Comparison of ENCODE assay signal across 20 cellular contexts in the genomic region with DNA sequence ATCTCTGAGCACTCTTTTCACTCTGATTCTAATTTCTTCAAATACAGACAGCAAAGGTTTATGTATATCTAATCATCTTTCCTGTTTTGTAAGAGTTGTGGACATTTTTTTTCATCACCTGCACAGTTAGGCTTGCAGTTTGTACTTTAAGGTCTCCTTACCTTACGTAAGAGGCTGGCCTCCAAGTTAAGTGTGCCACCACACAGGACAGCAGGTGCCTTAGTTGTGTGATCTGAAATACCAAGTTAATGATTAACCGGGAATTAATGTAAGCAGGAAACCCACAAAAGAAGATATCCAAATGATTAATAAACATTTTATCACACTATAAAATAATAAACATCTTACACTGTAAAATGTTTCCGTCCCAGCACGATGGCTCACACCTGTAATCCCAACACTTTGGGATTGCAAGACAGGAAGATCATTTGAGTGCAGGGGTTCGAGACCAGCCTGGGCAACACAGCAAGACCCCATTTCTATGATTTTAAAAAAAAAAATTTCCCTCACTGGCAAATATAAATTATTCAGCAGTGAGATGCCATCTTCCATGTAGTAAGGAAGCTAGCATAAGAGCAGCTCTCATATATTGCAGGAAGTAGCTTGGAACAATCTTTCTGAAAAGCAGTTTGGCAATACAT.
A peak's percentile ranks its signal among the peaks of the same experiment; 100 is the strongest.
DNase-seq lines count a peak whose midpoint lies in the region; ATAC-seq, FAIRE-seq and TF ChIP-seq lines count a peak whose summit lies in the region.
"Had no signal": no experiment of that assay in that cellular context is flagged by ENCODE, and none has a peak within 500 bp of the region (broad histone marks: within the 10 kb centered on the region; RNA-seq: fewer than 3 reads in every experiment).

No MANE protein-coding gene starts in this region.

- WGBS in K562 (ENCODE audit: insufficient coverage, low coverage, missing lambda C conversion rate) = 98% methylated on average over 5 of the region's 5 CpGs
- 67% methylated on average over 5 of the region's 5 CpGs for WGBS in right lobe of liver (ENCODE audit: insufficient coverage, low coverage, low lambda C conversion rate, missing lambda C conversion rate)

- no peaks in the 10 kb centered on the region for H3K79me2 ChIP-seq in K562 (ENCODE audit: control insufficient read depth, insufficient read depth, low read length)

- TF ChIP-seq RAD21 in K562 (CRISPR knock-in tag; conservative IDR thresholded peaks at IDR 0.05 in 1 of 2, IDR thresholded peaks at IDR 0.05 in 1 of 2) = no peak

- no peaks in the 10 kb centered on the region for H3K9me3 ChIP-seq in A673 (ENCODE audit: low read depth, low read length, poor library complexity, severe bottlenecking)
- H3K9me3 ChIP-seq in HUES48 (ENCODE audit: control insufficient read depth, insufficient read depth, low read length) = no peaks in the 10 kb centered on the region
- no peaks in the 10 kb centered on the region for H3K9me3 ChIP-seq in K562 (replicated peaks; ENCODE audit: control insufficient read depth, insufficient read depth, low read depth, low read length)
- no peaks in the 10 kb centered on the region for H3K9me3 ChIP-seq in right lobe of liver
- H3K9me3 ChIP-seq: gastrocnemius medialis, right atrium auricular region, testis, uterus had no signal

- H3K36me3 ChIP-seq in A673 (ENCODE audit: insufficient read depth, low read length, poor library complexity, severe bottlenecking) = no peaks in the 10 kb centered on the region
- H3K36me3 ChIP-seq in HUES48 (ENCODE audit: control insufficient read depth, insufficient read depth, low read length) = 0 out of 2 replicates have a peak, but pooled peaks cover 5% of the 10 kb centered on the region
- peaks cover 10% of the 10 kb centered on the region; the same call in 2 of the 3 replicates for H3K36me3 ChIP-seq in K562 (ENCODE audit: control insufficient read depth, insufficient read depth, low read length)
- no peaks in the 10 kb centered on the region for H3K36me3 ChIP-seq in right lobe of liver
- H3K36me3 ChIP-seq: gastrocnemius medialis, right atrium auricular region, uterus had no signal

- TF ChIP-seq POLR2A in K562 (conservative IDR thresholded peaks at IDR 0.05) (no peak), right lobe of liver (IDR thresholded peaks at IDR 0.05) (no peak)

- peaks cover 57% of the 10 kb centered on the region for H3K4me1 ChIP-seq in A673 (ENCODE audit: insufficient read depth, low read length, poor library complexity, severe bottlenecking)
- H3K4me1 ChIP-seq in HUES48 (ENCODE audit: control insufficient read depth, insufficient read depth, low read length) = peaks cover 42% of the 10 kb centered on the region
- H3K4me1 ChIP-seq in K562 (replicated peaks in 1 of 2; ENCODE audit: control insufficient read depth in 2 of 2, insufficient read depth in 2 of 2, low read length in 2 of 2) = 0 out of 5 replicates have a peak, but pooled peaks cover 0 to 6% of the 10 kb centered on the region in 2 experiments
- H3K4me1 ChIP-seq in right lobe of liver = peaks cover 0 to 30% (median 10%) of the 10 kb centered on the region in 4 donors
- H3K4me1 ChIP-seq: gastrocnemius medialis, right atrium auricular region, testis, uterus had no signal

- H3K27ac ChIP-seq in A673 (ENCODE audit: low read depth, low read length, poor library complexity, severe bottlenecking) (peak overlapping the region; percentile 99), HUES48 (ENCODE audit: low read depth, low read length) (peak overlapping the region; percentile 97), K562 (ENCODE audit: extremely low read depth, low read depth, low read length) (no peak overlapping the region), right lobe of liver (peak overlapping the region in 1 of 3 donors; percentile 45), coronary artery (no peak overlapping the region)
- H3K27ac ChIP-seq: right atrium auricular region, testis, uterus had no signal

- H4K20me1 ChIP-seq in K562 (replicated peaks; ENCODE audit: control insufficient read depth, insufficient read depth, low read length) = no peaks in the 10 kb centered on the region

- no peaks in the 10 kb centered on the region for H3K9me1 ChIP-seq in K562 (ENCODE audit: control insufficient read depth, insufficient read depth, low read length)

- no peaks in the 10 kb centered on the region for H3K27me3 ChIP-seq in A673 (replicated peaks; ENCODE audit: insufficient read depth, low read depth, low read length, poor library complexity)
- H3K27me3 ChIP-seq in HUES48 (ENCODE audit: control insufficient read depth, insufficient read depth, low read length) = no peaks in the 10 kb centered on the region
- no peaks in the 10 kb centered on the region for H3K27me3 ChIP-seq in K562 (ENCODE audit: control insufficient read depth in 2 of 2, insufficient read depth in 2 of 2, low read length in 2 of 2)
- no peaks in the 10 kb centered on the region for H3K27me3 ChIP-seq in right lobe of liver
- H3K27me3 ChIP-seq: gastrocnemius medialis, right atrium auricular region, testis, uterus had no signal

- no peak overlapping the region for H3K4me3 ChIP-seq in A673 (ENCODE audit: low read depth, low read length, poor library complexity, severe bottlenecking)
- no peak overlapping the region for H3K4me3 ChIP-seq in HUES48 (ENCODE audit: low read depth, low read length)
- H3K4me3 ChIP-seq in K562 = no peak overlapping the region
- H3K4me3 ChIP-seq in right lobe of liver = no peak overlapping the region
- H3K4me3 ChIP-seq in coronary artery = no peak overlapping the region
- H3K4me3 ChIP-seq: gastrocnemius medialis, right atrium auricular region, testis, uterus had no signal

- POLR2A ChIA-PET in A673 (lab: Charles Lee; ENCODE audit: low non-redundant PET) (no interaction called here), K562 (lab: Yijun Ruan, JAX) (interaction anchor here (0.6 to 1.9 kb wide), 5 partner anchors 10 to 285 kb away, joined by 3 to 5 read pairs (median 3); no protein-coding TSS in a partner anchor)

- ATAC-seq in K562 (no peak), right lobe of liver (peak; percentile 46 to 79 (median 70)), HG03378 (IDR thresholded peaks at IDR 0.05; ENCODE audit: unreplicated experiment) (no peak), GM18870 (IDR thresholded peaks at IDR 0.05; ENCODE audit: unreplicated experiment) (no peak)
- ATAC-seq: activated CD8-positive, alpha-beta T cell treated with anti-CD3 and anti-CD28 coated beads, Interleukin-2, amount 10 ng/mL, durations not matched to agents 7 days and 5 days; gastrocnemius medialis had no signal

- in situ Hi-C loops in K562 (cut with MboI) = loop anchor here (5.0 to 10.0 kb wide), 3 partner anchors 425 to 568 kb away; no protein-coding TSS in a partner anchor

- no peak overlapping the region for H3K4me2 ChIP-seq in K562 (ENCODE audit: insufficient read depth, low read length)

- intact Hi-C loops in A673 (cut with micrococcal nuclease; ENCODE audit: unreplicated experiment) (no loop called here), K562 (cut with micrococcal nuclease) (no loop called here), right lobe of liver (cut with DNase I) (loop anchor here in 1 of 2 donors (10.0 kb wide), 2 partner anchors 282 to 472 kb away; a partner anchor contains a TSS)

- H3K9ac ChIP-seq in HUES48 (ENCODE audit: low read depth, low read length) = no peak overlapping the region
- no peak overlapping the region for H3K9ac ChIP-seq in K562 (ENCODE audit: insufficient read depth in 1 of 2, low read depth in 2 of 2, low read length in 2 of 2)

- FAIRE-seq in K562 (lab: Jason Lieb, UNC) = no peak
- FAIRE-seq: endothelial cell of umbilical vein had no signal

- DNase-seq in A673 (ENCODE audit: low spot score) (no peak), K562 (ENCODE audit: extremely low read depth in 1 of 4, low spot score in 3 of 4) (no peak), right lobe of liver (peak in 1 of 3 donors; percentile 55), NCI-H1048 (lab: John Stamatoyannopoulos, UW) (no peak), coronary artery (ENCODE audit: low spot score) (no peak)
- DNase-seq: activated CD8-positive, alpha-beta T cell treated with anti-CD3 and anti-CD28 coated beads, Interleukin-2, amount 10 ng/mL, durations not matched to agents 7 days and 5 days; activated naive CD4-positive, alpha-beta T cell treated with anti-CD3 and anti-CD28 coated beads, Interleukin-2, amount 10 ng/mL, durations not matched to agents 7 days and 5 days; amniotic stem cell; gastrocnemius medialis; mammary epithelial cell; NCI-H1436; posterior cingulate gyrus; stimulated activated CD8-positive, alpha-beta memory T cell treated with anti-CD3 and anti-CD28 coated beads, Interleukin-4, amount 100 ng/mL, for 48 hours; testis; uterus had no signal

- CTCF ChIA-PET in A673 (lab: Charles Lee) (interaction anchor here (1.4 to 1.6 kb wide), 2 partner anchors 8 to 466 kb away, joined by 4 to 5 read pairs; no protein-coding TSS in a partner anchor), K562 (lab: Yijun Ruan, JAX; ENCODE audit: low intra/inter-chr PET ratio) (interaction anchor here (0.9 to 2.6 kb wide), 8 partner anchors 149 to 570 kb away, joined by 3 to 11 read pairs (median 6); a partner anchor contains a TSS)

- no peak for TF ChIP-seq EP300 in K562 (IDR thresholded peaks at IDR 0.05; ENCODE audit: low read length)

- TF ChIP-seq CTCF in A673 (conservative IDR thresholded peaks at IDR 0.05; ENCODE audit: low read depth, low read length) (no peak), K562 (IDR thresholded peaks at IDR 0.05 in 2 of 3, conservative IDR thresholded peaks at IDR 0.05 in 1 of 3; ENCODE audit: insufficient read depth in 2 of 3, low read depth in 1 of 3, low read length in 3 of 3) (no peak), right lobe of liver (IDR thresholded peaks at IDR 0.05) (no peak), coronary artery (IDR thresholded peaks at IDR 0.05) (no peak)

- H2AFZ ChIP-seq in K562 (ENCODE audit: low read depth, low read length) = no peak overlapping the region

- BruUV-seq in A673 (replicated peaks; lab: Mats Ljungman, UMichigan) (no TSS peak), K562 (replicated peaks; lab: Mats Ljungman, UMichigan) (no TSS peak)

TF ChIP-seq in K562, 482 proteins besides CTCF, POLR2A, EP300 and RAD21 (continues in another document):
- TF ChIP-seq ZNF253 (CRISPR knock-in tag; conservative IDR thresholded peaks at IDR 0.05) (no peak), BCOR (IDR thresholded peaks at IDR 0.05) (0 out of 2 replicates have a peak, but pooled peaks have one; percentile 20), ZNF121 (CRISPR knock-in tag; conservative IDR thresholded peaks at IDR 0.05) (peak; percentile 96), RBM25 (IDR thresholded peaks at IDR 0.05; ENCODE audit: low read depth, low read length, severe bottlenecking) (peak; percentile 17)

Comparison
In these comparisons a context has a peak if more than half of its experiments do, and no peak if none do; other contexts are left out.
1. H3K27ac ChIP-seq: peak in A673 (single experiment) and HUES48 (single experiment); none in K562 (single experiment) and coronary artery (0 of 2).
2. ATAC-seq: peak in right lobe of liver (4 of 4); none in K562 (single experiment), HG03378 (single experiment) and GM18870 (single experiment).